ENCODE assay signal across 32 cellular contexts in the genomic region with DNA sequence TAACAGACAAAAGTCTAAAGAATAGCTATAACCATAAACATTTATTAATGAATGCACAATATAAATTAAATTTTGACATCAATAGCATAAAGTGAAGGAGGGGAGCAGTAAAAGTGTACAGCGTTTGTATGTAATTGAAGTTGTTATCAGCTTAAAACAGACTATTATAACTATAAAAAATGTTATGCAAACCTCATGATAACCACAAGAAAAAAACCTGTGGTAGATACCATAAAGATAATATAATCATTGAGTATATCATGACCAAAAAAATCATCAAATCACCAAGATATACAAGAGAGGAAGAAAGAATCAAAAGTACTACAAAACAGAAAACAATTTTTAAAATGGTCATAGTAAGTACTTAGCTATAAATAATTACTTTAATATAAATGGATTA.
"Had no signal": no experiment of that assay in that cellular context is flagged by ENCODE, and none has a peak within 500 bp of the region (broad histone marks: within the 10 kb centered on the region; RNA-seq: fewer than 3 reads in every experiment).

No MANE protein-coding gene starts in this region.

- H3K27me3 ChIP-seq: adrenal gland, body of pancreas, brain microvascular endothelial cell, breast epithelium had no signal

- FAIRE-seq: astrocyte had no signal

- DNase-seq: activated CD4-positive, alpha-beta memory T cell treated with anti-CD3 and anti-CD28 coated beads, Interleukin-2, amount 10 ng/mL, durations not matched to agents 7 days and 5 days; activated CD4-positive, alpha-beta T cell treated with anti-CD3 and anti-CD28 coated beads for 1 hour; activated CD4-positive, alpha-beta T cell treated with anti-CD3 and anti-CD28 coated beads for 36 hours; activated CD4-positive, alpha-beta T cell treated with anti-CD3 and anti-CD28 coated beads for 48 hours; activated CD4-positive, alpha-beta T cell treated with anti-CD3 and anti-CD28 coated beads, Interleukin-2, amount 10 ng/mL, durations not matched to agents 7 days and 5 days; activated CD4-positive, alpha-beta T cell treated with anti-CD3 and anti-CD28 coated beads, Interleukin-2, amount 50 U/mL, for 48 hours; activated CD4-positive, CD25-positive, alpha-beta regulatory T cell; activated CD8-positive, alpha-beta memory T cell treated with anti-CD3 and anti-CD28 coated beads for 24 hours; activated CD8-positive, alpha-beta memory T cell treated with anti-CD3 and anti-CD28 coated beads, Interleukin-2, amount 10 ng/mL, durations not matched to agents 7 days and 5 days; activated CD8-positive, alpha-beta memory T cell treated with anti-CD3 and anti-CD28 coated beads, Interleukin-2, amount 50 U/mL, for 48 hours; activated CD8-positive, alpha-beta T cell treated with anti-CD3 and anti-CD28 coated beads, Interleukin-2, amount 10 ng/mL, durations not matched to agents 7 days and 5 days; activated effector memory CD4-positive, alpha-beta T cell treated with anti-CD3 and anti-CD28 coated beads, Interleukin-2, amount 50 U/mL, for 16 hours; activated gamma-delta T cell treated with Interleukin-2 at 50 U/mL for 16 hours; activated naive CD4-positive, alpha-beta T cell; activated naive CD4-positive, alpha-beta T cell treated with anti-CD3 and anti-CD28 coated beads for 36 hours; activated naive CD4-positive, alpha-beta T cell treated with anti-CD3 and anti-CD28 coated beads, Interleukin-2, amount 50 U/mL, for 16 hours; activated naive CD8-positive, alpha-beta T cell treated with anti-CD3 and anti-CD28 coated beads for 36 hours; activated T-cell treated with anti-CD3 and anti-CD28 coated beads, Interleukin-2, amount 50 U/mL, for 1 hour; activated T-cell treated with anti-CD3 and anti-CD28 coated beads, Interleukin-2, amount 50 U/mL, for 4 hours; activated T-cell treated with anti-CD3 and anti-CD28 coated beads, Interleukin-2, amount 50 U/mL, for 72 hours; adrenal gland; amniotic stem cell; aorta; body of pancreas; brain microvascular endothelial cell; central memory CD4-positive, alpha-beta T cell; T-helper 1 cell; T-helper 2 cell; T-helper 9 cell; WERI-Rb-1 had no signal

- H3K4me3 ChIP-seq: adrenal gland, body of pancreas, breast epithelium had no signal

- H3K9me3 ChIP-seq: body of pancreas had no signal

- H3K27ac ChIP-seq: adrenal gland, body of pancreas, brain microvascular endothelial cell, breast epithelium, WERI-Rb-1 had no signal

- H3K4me1 ChIP-seq: adrenal gland, body of pancreas, breast epithelium had no signal

- H3K36me3 ChIP-seq: adrenal gland, brain microvascular endothelial cell, breast epithelium, WERI-Rb-1 had no signal
